In the genomic region with DNA sequence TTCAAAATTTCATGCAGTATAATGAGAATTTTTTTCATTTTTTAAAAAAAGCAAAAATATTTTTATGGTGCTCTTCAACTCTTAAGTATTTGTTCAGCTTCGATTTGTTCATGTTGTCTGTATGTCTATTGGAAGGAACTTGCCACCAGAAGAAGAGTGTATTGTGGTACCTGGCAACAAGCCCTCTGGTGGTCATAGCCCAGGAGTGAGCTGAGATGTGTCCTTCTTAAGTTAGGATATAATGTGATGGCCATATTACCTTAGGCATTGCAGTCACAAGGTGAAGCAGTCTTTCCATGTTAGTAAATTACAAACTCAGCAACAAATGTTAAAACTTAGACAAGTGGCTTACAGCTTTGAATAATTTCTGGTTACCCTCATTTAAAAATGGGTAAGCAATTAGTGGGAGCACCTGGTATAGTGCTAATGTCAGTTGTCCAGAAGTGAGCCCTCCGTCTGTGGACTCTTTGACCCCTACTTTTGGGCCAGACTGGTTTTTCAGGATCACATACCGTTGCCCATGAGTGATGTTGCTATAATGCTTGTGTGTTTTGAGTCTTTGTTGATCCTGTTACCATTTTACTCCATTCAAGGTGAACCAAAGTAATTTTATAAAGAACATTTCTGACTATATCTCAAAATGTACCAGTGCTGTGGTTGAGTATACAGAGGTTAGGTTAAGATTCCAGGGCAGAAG, we compare ENCODE assay signal across 8 cellular contexts. TPM values are rescaled to one million over a fixed set of nuclear protein-coding genes. Genes with fewer than 3 reads are reported as not detected.
DNase-seq lines count a peak whose midpoint lies in the region; ATAC-seq and TF ChIP-seq lines count a peak whose summit lies in the region.

No MANE protein-coding gene starts in this region.

- CTCF ChIA-PET in activated CD4-positive, alpha-beta T cell treated with anti-CD3 and anti-CD28 coated beads for 36 hours (lab: Charles Lee), result interaction anchor here (0.7 to 1.5 kb wide), 6 partner anchors 14 to 860 kb away, joined by 3 to 5 read pairs (median 3); no protein-coding TSS in a partner anchor
- CTCF ChIA-PET in activated CD4-positive, alpha-beta T cell treated with anti-CD3 and anti-CD28 coated beads, Interleukin-2, amount 10 ng/mL, durations not matched to agents 7 days and 5 days (lab: Charles Lee), result interaction anchor here (2.4 kb wide), 1 partner anchor 16 kb away, joined by 7 read pairs; no protein-coding TSS in a partner anchor

- H2AFZ ChIP-seq in mesenchymal stem cell (ENCODE audit: low read depth, low read length), result no peak overlapping the region

- H2AK5ac ChIP-seq in mesenchymal stem cell (ENCODE audit: low read length, severe bottlenecking), result no peak overlapping the region

- TF ChIP-seq CTCF in HFF-Myc (IDR thresholded peaks at IDR 0.05; ENCODE audit: low read depth, low read length, missing control alignments), result peak; percentile 34

- H3K4me3 Mint-ChIP-seq in activated CD4-positive, alpha-beta T cell treated with anti-CD3 and anti-CD28 coated beads for 36 hours, result no peak overlapping the region
- H3K4me3 Mint-ChIP-seq in activated CD4-positive, alpha-beta T cell treated with anti-CD3 and anti-CD28 coated beads, Interleukin-2, amount 10 ng/mL, durations not matched to agents 7 days and 5 days, result no peak overlapping the region

- peaks cover 10% of the 10 kb centered on the region for H3K4me1 ChIP-seq in mesenchymal stem cell (ENCODE audit: control insufficient read depth, insufficient read depth, low read depth, low read length)

- no peak overlapping the region for H3K27ac ChIP-seq in mesenchymal stem cell (ENCODE audit: low read length, poor library complexity, severe bottlenecking)

- H4K8ac ChIP-seq in mesenchymal stem cell (ENCODE audit: low read length), result no peak overlapping the region

- no peak overlapping the region for H3K4me2 ChIP-seq in mesenchymal stem cell (ENCODE audit: low read length, poor library complexity, severe bottlenecking)

- intact Hi-C loops in activated CD4-positive, alpha-beta T cell treated with anti-CD3 and anti-CD28 coated beads for 36 hours (cut with DNase I, micrococcal nuclease), result loop anchor here in 1 of 2 experiments (10.0 kb wide), 1 partner anchor 138 kb away; no protein-coding TSS in a partner anchor

- H2BK12ac ChIP-seq in mesenchymal stem cell (ENCODE audit: low read length in 2 of 2), result peak overlapping the region in 1 of 2 experiments; percentile 42

- H3K9ac ChIP-seq in mesenchymal stem cell (ENCODE audit: low read length), result no peak overlapping the region

- no peak overlapping the region for H2BK15ac ChIP-seq in mesenchymal stem cell (ENCODE audit: low read depth, poor library complexity, severe bottlenecking)

- H2BK120ac ChIP-seq in mesenchymal stem cell (ENCODE audit: low read depth, low read length), result no peak overlapping the region

- 100% methylated on average over 2 of the region's 3 CpGs for WGBS in mesenchymal stem cell

- H3K9me3 Mint-ChIP-seq in activated CD4-positive, alpha-beta T cell treated with anti-CD3 and anti-CD28 coated beads for 36 hours (ENCODE audit: low read depth), result no peaks in the 10 kb centered on the region
- H3K9me3 Mint-ChIP-seq in activated CD4-positive, alpha-beta T cell treated with anti-CD3 and anti-CD28 coated beads, Interleukin-2, amount 10 ng/mL, durations not matched to agents 7 days and 5 days, result no peaks in the 10 kb centered on the region

- H3K27me3 Mint-ChIP-seq in activated CD4-positive, alpha-beta T cell treated with anti-CD3 and anti-CD28 coated beads for 36 hours, result no peaks in the 10 kb centered on the region
- peaks cover 2% of the 10 kb centered on the region for H3K27me3 Mint-ChIP-seq in activated CD4-positive, alpha-beta T cell treated with anti-CD3 and anti-CD28 coated beads, Interleukin-2, amount 10 ng/mL, durations not matched to agents 7 days and 5 days

- H3K14ac ChIP-seq in mesenchymal stem cell (ENCODE audit: low read length in 2 of 2), result no peak overlapping the region

- peaks cover 7 to 58% of the 10 kb centered on the region in 2 experiments for H3K36me3 ChIP-seq in mesenchymal stem cell (ENCODE audit: control insufficient read depth in 1 of 2, insufficient read depth in 2 of 2, low read depth in 1 of 2, low read length in 2 of 2)

- H3K36me3 Mint-ChIP-seq in activated CD4-positive, alpha-beta T cell treated with anti-CD3 and anti-CD28 coated beads for 36 hours (ENCODE audit: low read depth), result no peaks in the 10 kb centered on the region
- H3K36me3 Mint-ChIP-seq in activated CD4-positive, alpha-beta T cell treated with anti-CD3 and anti-CD28 coated beads, Interleukin-2, amount 10 ng/mL, durations not matched to agents 7 days and 5 days (ENCODE audit: low read depth), result no peaks in the 10 kb centered on the region

- no peaks in the 10 kb centered on the region for H3K4me1 Mint-ChIP-seq in activated CD4-positive, alpha-beta T cell treated with anti-CD3 and anti-CD28 coated beads for 36 hours
- H3K4me1 Mint-ChIP-seq in activated CD4-positive, alpha-beta T cell treated with anti-CD3 and anti-CD28 coated beads, Interleukin-2, amount 10 ng/mL, durations not matched to agents 7 days and 5 days, result no peaks in the 10 kb centered on the region

- H3K79me1 ChIP-seq in mesenchymal stem cell (replicated peaks; ENCODE audit: low read length, poor library complexity, severe bottlenecking), result peaks cover 35% of the 10 kb centered on the region

- no peak overlapping the region for H3K18ac ChIP-seq in mesenchymal stem cell (ENCODE audit: low read depth in 1 of 2, low read length in 2 of 2)

- no peak overlapping the region for H2BK5ac ChIP-seq in mesenchymal stem cell (ENCODE audit: low read depth, low read length, poor library complexity, severe bottlenecking)

- no peaks in the 10 kb centered on the region for H3K9me3 ChIP-seq in mesenchymal stem cell (ENCODE audit: control insufficient read depth, low read length)

- H3K23ac ChIP-seq in mesenchymal stem cell (ENCODE audit: low read length in 2 of 2), result no peak overlapping the region

- DNase-seq in activated CD4-positive, alpha-beta T cell treated with anti-CD3 and anti-CD28 coated beads for 36 hours, result peak; percentile 23
- DNase-seq in activated CD4-positive, alpha-beta T cell treated with anti-CD3 and anti-CD28 coated beads, Interleukin-2, amount 10 ng/mL, durations not matched to agents 7 days and 5 days, result no peak
- no peak for DNase-seq in HFF-Myc (ENCODE audit: extremely low read depth, low read depth)
- DNase-seq in RKO (ENCODE audit: low spot score), result peak; percentile 16
- peak; percentile 23 for DNase-seq in mesenchymal stem cell
- no peak for DNase-seq in NCI-H2107 treated with DMSO at 0.1 percent for 48 hours (lab: John Stamatoyannopoulos, UW; ENCODE audit: unreplicated experiment)
- no peak for DNase-seq in occipital lobe (lab: John Stamatoyannopoulos, UW)

- no peak overlapping the region for H3K4ac ChIP-seq in mesenchymal stem cell (ENCODE audit: low read depth in 1 of 2, low read length in 2 of 2)

- ATAC-seq in activated CD4-positive, alpha-beta T cell treated with anti-CD3 and anti-CD28 coated beads for 36 hours, result no peak
- no peak for ATAC-seq in HG03097 (IDR thresholded peaks at IDR 0.05; ENCODE audit: low FRiP score, unreplicated experiment)

- POLR2A ChIA-PET in activated CD4-positive, alpha-beta T cell treated with anti-CD3 and anti-CD28 coated beads for 36 hours (lab: Charles Lee), result no interaction called here
- POLR2A ChIA-PET in activated CD4-positive, alpha-beta T cell treated with anti-CD3 and anti-CD28 coated beads, Interleukin-2, amount 10 ng/mL, durations not matched to agents 7 days and 5 days (lab: Charles Lee), result no interaction called here

- H3K27ac Mint-ChIP-seq in activated CD4-positive, alpha-beta T cell treated with anti-CD3 and anti-CD28 coated beads for 36 hours, result no peak overlapping the region
- H3K27ac Mint-ChIP-seq in activated CD4-positive, alpha-beta T cell treated with anti-CD3 and anti-CD28 coated beads, Interleukin-2, amount 10 ng/mL, durations not matched to agents 7 days and 5 days, result no peak overlapping the region

- H4K91ac ChIP-seq in mesenchymal stem cell (ENCODE audit: low read length), result no peak overlapping the region

- H3K4me3 ChIP-seq in HFF-Myc (replicated peaks; ENCODE audit: low read depth, low read length), result no peak overlapping the region
- no peak overlapping the region for H3K4me3 ChIP-seq in mesenchymal stem cell (ENCODE audit: insufficient read depth in 1 of 2, low read depth in 1 of 2, low read length in 2 of 2)

- H3K27me3 ChIP-seq in mesenchymal stem cell (ENCODE audit: control insufficient read depth in 1 of 2, insufficient read depth in 1 of 2, low read length in 2 of 2), result no peaks in the 10 kb centered on the region

RNA-seq across cellular contexts. Expression of a gene that starts 57.4 kb away (rescaled TPM):
- 10 to 100 TPM; 29.7 to 36.7 TPM for total RNA-seq in activated CD4-positive, alpha-beta T cell treated with anti-CD3 and anti-CD28 coated beads for 36 hours
- total RNA-seq in activated CD4-positive, alpha-beta T cell treated with anti-CD3 and anti-CD28 coated beads, Interleukin-2, amount 10 ng/mL, durations not matched to agents 7 days and 5 days, result under 1 TPM; 0.74 to 0.98 TPM
- 35.3 TPM for polyA plus RNA-seq in mesenchymal stem cell (2013, experiment 1 of 2)
- 35.3 TPM for polyA plus RNA-seq in mesenchymal stem cell (2013, experiment 2 of 2)
- 49.4 TPM for total RNA-seq in occipital lobe

Comparison
In these comparisons a context has a peak if more than half of its experiments do, and no peak if none do; other contexts are left out.
1. DNase-seq: peak in activated CD4-positive, alpha-beta T cell treated with anti-CD3 and anti-CD28 coated beads for 36 hours (single experiment), RKO (single experiment) and mesenchymal stem cell (single experiment); none in activated CD4-positive, alpha-beta T cell treated with anti-CD3 and anti-CD28 coated beads, Interleukin-2, amount 10 ng/mL, durations not matched to agents 7 days and 5 days (single experiment), HFF-Myc (single experiment), NCI-H2107 treated with DMSO at 0.1 percent for 48 hours (single experiment) and occipital lobe (single experiment).
2. RNA of a gene that starts 57.4 kb away (total RNA-seq): 49.4 TPM in occipital lobe (single experiment) and 29.7 to 36.7 TPM in activated CD4-positive, alpha-beta T cell treated with anti-CD3 and anti-CD28 coated beads for 36 hours; 0.74 to 0.98 TPM in activated CD4-positive, alpha-beta T cell treated with anti-CD3 and anti-CD28 coated beads, Interleukin-2, amount 10 ng/mL, durations not matched to agents 7 days and 5 days; every median in the first group is over 10 times any median in the second.